8 cellular contexts compared by ENCODE assay signal in genomic region chr2:17753803-17754663, GRCh38. TPM values are rescaled to one million over a fixed set of nuclear protein-coding genes. Genes with fewer than 3 reads are reported as not detected.
DNase-seq lines count a peak whose midpoint lies in the region; ATAC-seq and TF ChIP-seq lines count a peak whose summit lies in the region.

A gene with protein sequence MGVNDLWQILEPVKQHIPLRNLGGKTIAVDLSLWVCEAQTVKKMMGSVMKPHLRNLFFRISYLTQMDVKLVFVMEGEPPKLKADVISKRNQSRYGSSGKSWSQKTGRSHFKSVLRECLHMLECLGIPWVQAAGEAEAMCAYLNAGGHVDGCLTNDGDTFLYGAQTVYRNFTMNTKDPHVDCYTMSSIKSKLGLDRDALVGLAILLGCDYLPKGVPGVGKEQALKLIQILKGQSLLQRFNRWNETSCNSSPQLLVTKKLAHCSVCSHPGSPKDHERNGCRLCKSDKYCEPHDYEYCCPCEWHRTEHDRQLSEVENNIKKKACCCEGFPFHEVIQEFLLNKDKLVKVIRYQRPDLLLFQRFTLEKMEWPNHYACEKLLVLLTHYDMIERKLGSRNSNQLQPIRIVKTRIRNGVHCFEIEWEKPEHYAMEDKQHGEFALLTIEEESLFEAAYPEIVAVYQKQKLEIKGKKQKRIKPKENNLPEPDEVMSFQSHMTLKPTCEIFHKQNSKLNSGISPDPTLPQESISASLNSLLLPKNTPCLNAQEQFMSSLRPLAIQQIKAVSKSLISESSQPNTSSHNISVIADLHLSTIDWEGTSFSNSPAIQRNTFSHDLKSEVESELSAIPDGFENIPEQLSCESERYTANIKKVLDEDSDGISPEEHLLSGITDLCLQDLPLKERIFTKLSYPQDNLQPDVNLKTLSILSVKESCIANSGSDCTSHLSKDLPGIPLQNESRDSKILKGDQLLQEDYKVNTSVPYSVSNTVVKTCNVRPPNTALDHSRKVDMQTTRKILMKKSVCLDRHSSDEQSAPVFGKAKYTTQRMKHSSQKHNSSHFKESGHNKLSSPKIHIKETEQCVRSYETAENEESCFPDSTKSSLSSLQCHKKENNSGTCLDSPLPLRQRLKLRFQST (plus strand): TSS chr2:17754138. CDS start chr2:17759944, 5,806 bp downstream.
A gene with protein sequence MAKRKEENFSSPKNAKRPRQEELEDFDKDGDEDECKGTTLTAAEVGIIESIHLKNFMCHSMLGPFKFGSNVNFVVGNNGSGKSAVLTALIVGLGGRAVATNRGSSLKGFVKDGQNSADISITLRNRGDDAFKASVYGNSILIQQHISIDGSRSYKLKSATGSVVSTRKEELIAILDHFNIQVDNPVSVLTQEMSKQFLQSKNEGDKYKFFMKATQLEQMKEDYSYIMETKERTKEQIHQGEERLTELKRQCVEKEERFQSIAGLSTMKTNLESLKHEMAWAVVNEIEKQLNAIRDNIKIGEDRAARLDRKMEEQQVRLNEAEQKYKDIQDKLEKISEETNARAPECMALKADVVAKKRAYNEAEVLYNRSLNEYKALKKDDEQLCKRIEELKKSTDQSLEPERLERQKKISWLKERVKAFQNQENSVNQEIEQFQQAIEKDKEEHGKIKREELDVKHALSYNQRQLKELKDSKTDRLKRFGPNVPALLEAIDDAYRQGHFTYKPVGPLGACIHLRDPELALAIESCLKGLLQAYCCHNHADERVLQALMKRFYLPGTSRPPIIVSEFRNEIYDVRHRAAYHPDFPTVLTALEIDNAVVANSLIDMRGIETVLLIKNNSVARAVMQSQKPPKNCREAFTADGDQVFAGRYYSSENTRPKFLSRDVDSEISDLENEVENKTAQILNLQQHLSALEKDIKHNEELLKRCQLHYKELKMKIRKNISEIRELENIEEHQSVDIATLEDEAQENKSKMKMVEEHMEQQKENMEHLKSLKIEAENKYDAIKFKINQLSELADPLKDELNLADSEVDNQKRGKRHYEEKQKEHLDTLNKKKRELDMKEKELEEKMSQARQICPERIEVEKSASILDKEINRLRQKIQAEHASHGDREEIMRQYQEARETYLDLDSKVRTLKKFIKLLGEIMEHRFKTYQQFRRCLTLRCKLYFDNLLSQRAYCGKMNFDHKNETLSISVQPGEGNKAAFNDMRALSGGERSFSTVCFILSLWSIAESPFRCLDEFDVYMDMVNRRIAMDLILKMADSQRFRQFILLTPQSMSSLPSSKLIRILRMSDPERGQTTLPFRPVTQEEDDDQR (minus strand): TSS chr2:17753810. CDS start chr2:17745946, 7,864 bp downstream.

- TF ChIP-seq RAD21 in Ishikawa (IDR thresholded peaks at IDR 0.05; ENCODE audit: low read depth), result no peak

- H3K4me3 ChIP-seq in epithelial cell of esophagus (ENCODE audit: low read length) (peak within 1 kb of the TSS; percentile 90), mononuclear cell (ENCODE audit: low read length) (peak within 1 kb of the TSS; percentile 80)

- TF ChIP-seq EP300 in Ishikawa (IDR thresholded peaks at IDR 0.05; ENCODE audit: borderline replicate concordance), result 0 out of 2 replicates have a peak, but pooled peaks have one; percentile 3

- TF ChIP-seq CTCF in epithelial cell of esophagus (IDR thresholded peaks at IDR 0.05; ENCODE audit: insufficient read depth, low read depth, low read length, missing control alignments), result no peak

- no peaks in the 10 kb centered on the region for H3K27me3 ChIP-seq in mononuclear cell (ENCODE audit: insufficient read depth, low read length)

- DNase-seq in DMS153 treated with DMSO at 0.1 percent for 48 hours (lab: John Stamatoyannopoulos, UW; ENCODE audit: unreplicated experiment) (peak; percentile 81), OCI-M2 (lab: John Stamatoyannopoulos, UW; ENCODE audit: unreplicated experiment) (peak; percentile 67), activated T-cell treated with anti-CD3 and anti-CD28 coated beads for 4 hours (peak; percentile 84), epithelial cell of esophagus (ENCODE audit: low read depth) (peak; percentile 88)
- peak; percentile 87 for DNase-seq in stimulated activated CD8-positive, alpha-beta memory T cell treated with anti-CD3 and anti-CD28 coated beads, Interleukin-2, amount 100 ng/mL, for 48 hours (ENCODE audit: low read depth in 2 of 2)

- ATAC-seq in GM21619 (IDR thresholded peaks at IDR 0.05; ENCODE audit: unreplicated experiment), result peak; percentile 59

- H3K4me1 ChIP-seq in mononuclear cell (ENCODE audit: insufficient read depth, low read length), result peaks cover 21% of the 10 kb centered on the region

- H3K9me3 ChIP-seq in mononuclear cell (ENCODE audit: low read depth, low read length), result no peaks in the 10 kb centered on the region

TF ChIP-seq in Ishikawa, 13 proteins besides CTCF, POLR2A, EP300 and RAD21:
- TF ChIP-seq FOXM1 (IDR thresholded peaks at IDR 0.05; ENCODE audit: borderline replicate concordance, low read depth), result 0 out of 2 replicates have a peak, but pooled peaks have one; percentile 20
- peak; percentile 31 for TF ChIP-seq MAX (IDR thresholded peaks at IDR 0.05)
- TF ChIP-seq TAF1 (IDR thresholded peaks at IDR 0.05; ENCODE audit: low read depth), result peak; percentile 77
- TF ChIP-seq NFIC (IDR thresholded peaks at IDR 0.05), result 0 out of 2 replicates have a peak, but pooled peaks have one; percentile 4
- TF ChIP-seq TCF12 (IDR thresholded peaks at IDR 0.05; ENCODE audit: low read depth), result no peak

RNA-seq across cellular contexts. Expression of the first gene that starts in this region (rescaled TPM):
- 10.7 TPM for total RNA-seq in mononuclear cell

RNA-seq across cellular contexts. Expression of the second gene that starts in this region (rescaled TPM):
- total RNA-seq in mononuclear cell, result 9.2 TPM

Comparison
In these comparisons a context has a peak if more than half of its experiments do, and no peak if none do; other contexts are left out.
1. Peak in every context shown above with its lines: DNase-seq, ATAC-seq and H3K4me3 ChIP-seq.